In the genomic region with DNA sequence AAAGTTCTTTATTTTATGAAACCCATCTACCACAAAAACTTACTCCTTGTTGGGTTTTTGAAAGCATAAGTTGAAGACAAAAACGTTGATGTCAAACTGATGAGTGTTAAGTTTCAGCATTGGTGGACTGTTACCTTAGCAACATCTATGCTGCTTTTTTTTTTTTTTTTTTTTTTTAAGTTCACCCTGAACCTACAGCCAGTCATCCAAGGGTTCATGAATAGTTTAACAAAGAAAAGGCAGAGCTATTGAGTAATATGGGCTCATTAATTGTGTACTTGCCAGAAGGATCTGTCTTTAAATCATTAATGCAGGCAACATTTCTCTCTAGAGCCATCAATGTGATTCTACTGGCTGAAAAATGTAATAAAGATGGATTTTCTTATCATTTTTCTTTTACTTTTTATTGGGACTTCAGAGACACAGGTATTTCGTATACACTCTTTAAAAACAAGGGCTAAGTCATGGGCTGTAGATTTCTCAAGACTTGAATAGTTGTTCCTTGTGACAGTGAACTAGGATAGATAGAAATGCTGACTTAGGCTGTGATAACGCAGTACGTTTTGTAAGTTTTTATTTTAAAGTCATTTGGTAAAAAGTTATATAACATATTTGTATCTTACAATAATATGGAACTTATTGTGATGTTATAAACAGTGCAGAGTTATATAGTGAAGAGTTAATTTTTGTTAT, we compare ENCODE assay signal across 14 cellular contexts. TPM values are rescaled to one million over a fixed set of nuclear protein-coding genes. Genes with fewer than 3 reads are reported as not detected.
DNase-seq lines count a peak whose midpoint lies in the region; ATAC-seq and TF ChIP-seq lines count a peak whose summit lies in the region.
"Had no signal": no experiment of that assay in that cellular context is flagged by ENCODE, and none has a peak within 500 bp of the region (broad histone marks: within the 10 kb centered on the region; RNA-seq: fewer than 3 reads in every experiment).

A gene with protein sequence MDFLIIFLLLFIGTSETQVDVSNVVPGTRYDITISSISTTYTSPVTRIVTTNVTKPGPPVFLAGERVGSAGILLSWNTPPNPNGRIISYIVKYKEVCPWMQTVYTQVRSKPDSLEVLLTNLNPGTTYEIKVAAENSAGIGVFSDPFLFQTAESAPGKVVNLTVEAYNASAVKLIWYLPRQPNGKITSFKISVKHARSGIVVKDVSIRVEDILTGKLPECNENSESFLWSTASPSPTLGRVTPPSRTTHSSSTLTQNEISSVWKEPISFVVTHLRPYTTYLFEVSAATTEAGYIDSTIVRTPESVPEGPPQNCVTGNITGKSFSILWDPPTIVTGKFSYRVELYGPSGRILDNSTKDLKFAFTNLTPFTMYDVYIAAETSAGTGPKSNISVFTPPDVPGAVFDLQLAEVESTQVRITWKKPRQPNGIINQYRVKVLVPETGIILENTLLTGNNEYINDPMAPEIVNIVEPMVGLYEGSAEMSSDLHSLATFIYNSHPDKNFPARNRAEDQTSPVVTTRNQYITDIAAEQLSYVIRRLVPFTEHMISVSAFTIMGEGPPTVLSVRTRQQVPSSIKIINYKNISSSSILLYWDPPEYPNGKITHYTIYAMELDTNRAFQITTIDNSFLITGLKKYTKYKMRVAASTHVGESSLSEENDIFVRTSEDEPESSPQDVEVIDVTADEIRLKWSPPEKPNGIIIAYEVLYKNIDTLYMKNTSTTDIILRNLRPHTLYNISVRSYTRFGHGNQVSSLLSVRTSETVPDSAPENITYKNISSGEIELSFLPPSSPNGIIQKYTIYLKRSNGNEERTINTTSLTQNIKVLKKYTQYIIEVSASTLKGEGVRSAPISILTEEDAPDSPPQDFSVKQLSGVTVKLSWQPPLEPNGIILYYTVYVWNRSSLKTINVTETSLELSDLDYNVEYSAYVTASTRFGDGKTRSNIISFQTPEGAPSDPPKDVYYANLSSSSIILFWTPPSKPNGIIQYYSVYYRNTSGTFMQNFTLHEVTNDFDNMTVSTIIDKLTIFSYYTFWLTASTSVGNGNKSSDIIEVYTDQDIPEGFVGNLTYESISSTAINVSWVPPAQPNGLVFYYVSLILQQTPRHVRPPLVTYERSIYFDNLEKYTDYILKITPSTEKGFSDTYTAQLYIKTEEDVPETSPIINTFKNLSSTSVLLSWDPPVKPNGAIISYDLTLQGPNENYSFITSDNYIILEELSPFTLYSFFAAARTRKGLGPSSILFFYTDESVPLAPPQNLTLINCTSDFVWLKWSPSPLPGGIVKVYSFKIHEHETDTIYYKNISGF (N-terminal part only) (plus strand): TSS at position 262 of the 693 bp plus-strand sequence. CDS start 111 bp downstream, at position 373.

- CTCF ChIA-PET in CD4-positive, alpha-beta memory T cell (lab: Charles Lee; ENCODE audit: partially characterized antibody) = no interaction called here

- H3K4me1 ChIP-seq in right cardiac atrium (ENCODE audit: control insufficient read depth, insufficient read depth, low read length) = no peaks in the 10 kb centered on the region
- no peaks in the 10 kb centered on the region for H3K4me1 ChIP-seq in CD4-positive, alpha-beta memory T cell (ENCODE audit: insufficient read depth, low read length)

- peak within 1 kb of the TSS; percentile 71 for H3K4me3 Mint-ChIP-seq in mesothelial cell of epicardium
- no peak within 1 kb of the TSS for H3K4me3 Mint-ChIP-seq in CD4-positive, alpha-beta memory T cell
- H3K4me3 Mint-ChIP-seq: activated CD4-positive, alpha-beta T cell treated with anti-CD3 and anti-CD28 coated beads, Interleukin-2, amount 10 ng/mL, durations not matched to agents 7 days and 5 days; stimulated activated naive CD8-positive, alpha-beta T cell treated with anti-CD3 and anti-CD28 coated beads, Interleukin-15, amount 100 ng/mL, for 72 hours had no signal

- peaks cover 20% of the 10 kb centered on the region for H3K36me3 Mint-ChIP-seq in mesothelial cell of epicardium
- no peaks in the 10 kb centered on the region for H3K36me3 Mint-ChIP-seq in CD4-positive, alpha-beta memory T cell

- ATAC-seq in right cardiac atrium = no peak
- ATAC-seq: stimulated activated naive CD8-positive, alpha-beta T cell treated with anti-CD3 and anti-CD28 coated beads, Interleukin-15, amount 100 ng/mL, for 72 hours had no signal

- H3K27ac Mint-ChIP-seq in mesothelial cell of epicardium = peak within 1 kb of the TSS; percentile 97
- no peak within 1 kb of the TSS for H3K27ac Mint-ChIP-seq in CD4-positive, alpha-beta memory T cell
- H3K27ac Mint-ChIP-seq: activated CD4-positive, alpha-beta T cell treated with anti-CD3 and anti-CD28 coated beads, Interleukin-2, amount 10 ng/mL, durations not matched to agents 7 days and 5 days; stimulated activated naive CD8-positive, alpha-beta T cell treated with anti-CD3 and anti-CD28 coated beads, Interleukin-15, amount 100 ng/mL, for 72 hours had no signal

- POLR2A ChIA-PET in CD4-positive, alpha-beta memory T cell (lab: Charles Lee; ENCODE audit: partially characterized antibody) = no interaction called here

- H3K27me3 ChIP-seq in right cardiac atrium (ENCODE audit: control insufficient read depth, insufficient read depth) = no peaks in the 10 kb centered on the region
- no peaks in the 10 kb centered on the region for H3K27me3 ChIP-seq in CD4-positive, alpha-beta memory T cell (ENCODE audit: insufficient read depth, low read length)
- H3K27me3 ChIP-seq: body of pancreas had no signal

- no peak within 1 kb of the TSS for H3K4me3 ChIP-seq in right cardiac atrium (ENCODE audit: low read length)
- H3K4me3 ChIP-seq in epithelial cell of proximal tubule (ENCODE audit: low read depth, low read length) = no peak within 1 kb of the TSS
- no peak within 1 kb of the TSS for H3K4me3 ChIP-seq in CD4-positive, alpha-beta memory T cell (ENCODE audit: low read length in 2 of 2)
- no peak within 1 kb of the TSS for H3K4me3 ChIP-seq in lower leg skin (ENCODE audit: low read depth, poor library complexity, severe bottlenecking)
- H3K4me3 ChIP-seq: body of pancreas had no signal

- intact Hi-C loops in right cardiac atrium (cut with DNase I) (no loop called here), cardiac septum (cut with DNase I) (no loop called here), lower leg skin (cut with DNase I; ENCODE audit: low total_unique reads) (no loop called here)
- intact Hi-C loops in CD4-positive, alpha-beta memory T cell (cut with micrococcal nuclease) = no loop called here

- 63% methylated on average over 4 of the region's 4 CpGs for WGBS in right cardiac atrium
- 59 to 64% methylated on average over 4 of the region's 4 CpGs for WGBS in lower leg skin, 2 donors

- H3K4me1 Mint-ChIP-seq in mesothelial cell of epicardium = peaks cover 50% of the 10 kb centered on the region
- no peaks in the 10 kb centered on the region for H3K4me1 Mint-ChIP-seq in CD4-positive, alpha-beta memory T cell
- H3K4me1 Mint-ChIP-seq: activated CD4-positive, alpha-beta T cell treated with anti-CD3 and anti-CD28 coated beads, Interleukin-2, amount 10 ng/mL, durations not matched to agents 7 days and 5 days; stimulated activated naive CD8-positive, alpha-beta T cell treated with anti-CD3 and anti-CD28 coated beads, Interleukin-15, amount 100 ng/mL, for 72 hours had no signal

- no peaks in the 10 kb centered on the region for H3K27me3 Mint-ChIP-seq in mesothelial cell of epicardium (ENCODE audit: low read depth)
- no peaks in the 10 kb centered on the region for H3K27me3 Mint-ChIP-seq in CD4-positive, alpha-beta memory T cell
- H3K27me3 Mint-ChIP-seq: activated CD4-positive, alpha-beta T cell treated with anti-CD3 and anti-CD28 coated beads, Interleukin-2, amount 10 ng/mL, durations not matched to agents 7 days and 5 days; stimulated activated naive CD8-positive, alpha-beta T cell treated with anti-CD3 and anti-CD28 coated beads, Interleukin-15, amount 100 ng/mL, for 72 hours had no signal

- TF ChIP-seq POLR2A in lower leg skin (IDR thresholded peaks at IDR 0.05) = no peak

- no peaks in the 10 kb centered on the region for H3K36me3 ChIP-seq in CD4-positive, alpha-beta memory T cell (ENCODE audit: insufficient read depth, low read length)

- peaks cover 17% of the 10 kb centered on the region for H3K9me3 Mint-ChIP-seq in mesothelial cell of epicardium
- peaks cover 0 to 7% (median 2%) of the 10 kb centered on the region in 8 donors for H3K9me3 Mint-ChIP-seq in CD4-positive, alpha-beta memory T cell

- no peak for DNase-seq in right cardiac atrium
- no peak for DNase-seq in cardiac septum (ENCODE audit: low spot score)
- peak; percentile 33 for DNase-seq in epithelial cell of proximal tubule (ENCODE audit: low read depth)
- DNase-seq in mesothelial cell of epicardium (ENCODE audit: low spot score in 2 of 2, unreplicated experiment in 2 of 2) = no peak
- DNase-seq in CD4-positive, alpha-beta memory T cell = no peak
- no peak for DNase-seq in T-helper 9 cell
- DNase-seq in lower leg skin (ENCODE audit: low spot score in 2 of 2) = no peak
- DNase-seq in NCI-H446 treated with DMSO at 0.1 percent for 48 hours (lab: John Stamatoyannopoulos, UW) = no peak
- DNase-seq: activated CD4-positive, alpha-beta T cell treated with anti-CD3 and anti-CD28 coated beads, Interleukin-2, amount 10 ng/mL, durations not matched to agents 7 days and 5 days; activated naive CD4-positive, alpha-beta T cell; body of pancreas; dermis blood vessel endothelial cell; stimulated activated naive CD8-positive, alpha-beta T cell treated with anti-CD3 and anti-CD28 coated beads, Interleukin-15, amount 100 ng/mL, for 72 hours had no signal

- no peak within 1 kb of the TSS for H3K27ac ChIP-seq in right cardiac atrium (ENCODE audit: low read length)
- no peak within 1 kb of the TSS for H3K27ac ChIP-seq in CD4-positive, alpha-beta memory T cell (ENCODE audit: low read depth, low read length)
- H3K27ac ChIP-seq: RWPE1 had no signal

- no peak for TF ChIP-seq CTCF in epithelial cell of proximal tubule (conservative IDR thresholded peaks at IDR 0.05; ENCODE audit: low read depth, low read length)
- TF ChIP-seq CTCF in mesothelial cell of epicardium (IDR thresholded peaks at IDR 0.05; ENCODE audit: unreplicated experiment) = no peak
- no peak for TF ChIP-seq CTCF in lower leg skin (IDR thresholded peaks at IDR 0.05)

- H3K9me3 ChIP-seq in right cardiac atrium (ENCODE audit: control insufficient read depth, low read length) = no peaks in the 10 kb centered on the region
- H3K9me3 ChIP-seq in CD4-positive, alpha-beta memory T cell (ENCODE audit: control insufficient read depth in 1 of 2, low read length in 2 of 2) = no peaks in the 10 kb centered on the region
- H3K9me3 ChIP-seq: body of pancreas had no signal

RNA-seq across cellular contexts. Expression of the gene that starts here (rescaled TPM):
- total RNA-seq in right cardiac atrium (10 to 100 TPM; 10.6 to 18.0 (median 17.3) TPM), cardiac septum (0.38 TPM), epithelial cell of proximal tubule (not detected in 2 replicates), mesothelial cell of epicardium (17.5 to 19.2 TPM (median 18.1 TPM) in 3 replicates), lower leg skin (under 1 TPM in 3 of 4 donors, not detected in 1; 0.03 to 0.47 (median 0.08) TPM)
- 0.52 TPM for polyA plus RNA-seq in right cardiac atrium
- not detected for total RNA-seq in CD4-positive, alpha-beta memory T cell
- polyA plus RNA-seq in CD4-positive, alpha-beta memory T cell = not detected
- total RNA-seq: activated CD4-positive, alpha-beta T cell treated with anti-CD3 and anti-CD28 coated beads, Interleukin-2, amount 10 ng/mL, durations not matched to agents 7 days and 5 days; dermis blood vessel endothelial cell had no signal

Comparison
In these comparisons a context has a peak if more than half of its experiments do, and no peak if none do; other contexts are left out.
1. Peak in DNase-seq in epithelial cell of proximal tubule; RNA of the gene not detected or under 1 TPM.